ENCODE assay signal across 15 cellular contexts in genomic region chr5:54009357-54009756, GRCh38.
A peak's percentile ranks its signal among the peaks of the same experiment; 100 is the strongest.
DNase-seq lines count a peak whose midpoint lies in the region; TF ChIP-seq lines count a peak whose summit lies in the region.
"Had no signal": no experiment of that assay in that cellular context is flagged by ENCODE, and none has a peak within 500 bp of the region (broad histone marks: within the 10 kb centered on the region; RNA-seq: fewer than 3 reads in every experiment).

No MANE protein-coding gene starts in this region.

- TF ChIP-seq RAD21 in liver (IDR thresholded peaks at IDR 0.05): no peak

- intact Hi-C loops in Caco-2 (cut with micrococcal nuclease; ENCODE audit: unreplicated experiment): no loop called here

- TF ChIP-seq CTCF in Caco-2 (IDR thresholded peaks at IDR 0.05; ENCODE audit: insufficient read depth in 1 of 2, low read depth in 1 of 2, low read length in 1 of 2, severe bottlenecking in 1 of 2, unreplicated experiment in 1 of 2) (no peak), endodermal cell (conservative IDR thresholded peaks at IDR 0.05) (no peak), liver (IDR thresholded peaks at IDR 0.05; ENCODE audit: low read depth, low read length, missing input control) (no peak), Peyer's patch (IDR thresholded peaks at IDR 0.05) (no peak)

- H3K9me3 ChIP-seq in Caco-2 (0 out of 2 replicates have a peak, but pooled peaks cover 8% of the 10 kb centered on the region), HUES6 (ENCODE audit: control insufficient read depth, insufficient read depth, low read depth, low read length) (peaks cover 13% of the 10 kb centered on the region), endodermal cell (ENCODE audit: control insufficient read depth, low read length) (peaks cover 16% of the 10 kb centered on the region), liver (ENCODE audit: control insufficient read depth in 4 of 4, low read length in 3 of 4) (peaks cover 0 to 7% (median 2%) of the 10 kb centered on the region in 4 donors), Peyer's patch (no peaks in the 10 kb centered on the region)
- H3K9me3 ChIP-seq: SJSA1 had no signal

- WGBS in endodermal cell (ENCODE audit: insufficient coverage in 1 of 2, insufficient read length in 1 of 2), 2 experiments: 0% methylated on average over 1 of the region's 1 CpG
- 31% methylated on average over 1 of the region's 1 CpG for WGBS in liver

- peak overlapping the region; percentile 62 for H3K9ac ChIP-seq in HUES6 (ENCODE audit: low read length)
- no peak overlapping the region for H3K9ac ChIP-seq in endodermal cell (ENCODE audit: extremely low read depth, low read length, poor library complexity, severe bottlenecking)
- peak overlapping the region in 1 of 2 donors; percentile 32 for H3K9ac ChIP-seq in liver (ENCODE audit: low read depth in 1 of 2, low read length in 2 of 2)
- H3K9ac ChIP-seq: KMS-11 had no signal

- H3K27me3 ChIP-seq in Caco-2 (replicated peaks; ENCODE audit: control insufficient read depth, insufficient read depth, low read length): no peaks in the 10 kb centered on the region
- no peaks in the 10 kb centered on the region for H3K27me3 ChIP-seq in HUES6 (ENCODE audit: control insufficient read depth, insufficient read depth, low read length)
- H3K27me3 ChIP-seq in endodermal cell (ENCODE audit: control insufficient read depth, insufficient read depth, low read length, poor library complexity, severe bottlenecking): no peaks in the 10 kb centered on the region
- no peaks in the 10 kb centered on the region for H3K27me3 ChIP-seq in liver (ENCODE audit: control insufficient read depth in 4 of 4, insufficient read depth in 4 of 4, low read length in 3 of 4)
- H3K27me3 ChIP-seq in Peyer's patch: no peaks in the 10 kb centered on the region
- H3K27me3 ChIP-seq: SJSA1 had no signal

- POLR2A ChIA-PET in Caco-2 (lab: Charles Lee): no interaction called here

- peaks cover 20% of the 10 kb centered on the region for H3K36me3 Mint-ChIP-seq in Caco-2 (ENCODE audit: insufficient read depth, unreplicated experiment)
- H3K36me3 Mint-ChIP-seq in endodermal cell (ENCODE audit: low read depth): peaks cover 18% of the 10 kb centered on the region

- TF ChIP-seq POLR2A in Peyer's patch (IDR thresholded peaks at IDR 0.05): no peak

- no peak overlapping the region for H3K4me3 ChIP-seq in Caco-2 (ENCODE audit: low read depth, low read length)
- H3K4me3 ChIP-seq in HUES6 (ENCODE audit: low read depth, low read length): no peak overlapping the region
- H3K4me3 ChIP-seq in endodermal cell (ENCODE audit: low read length): no peak overlapping the region
- no peak overlapping the region for H3K4me3 ChIP-seq in liver (ENCODE audit: low read depth in 1 of 3, low read length in 3 of 3)
- H3K4me3 ChIP-seq in Peyer's patch: no peak overlapping the region
- H3K4me3 ChIP-seq: PC-9, SJSA1 had no signal

- H3K4me3 Mint-ChIP-seq in Caco-2 (ENCODE audit: unreplicated experiment): no peak overlapping the region
- peak overlapping the region; percentile 18 for H3K4me3 Mint-ChIP-seq in endodermal cell

- peaks cover 24% of the 10 kb centered on the region for H3K4me1 Mint-ChIP-seq in Caco-2 (ENCODE audit: low read depth, unreplicated experiment)
- peaks cover 25% of the 10 kb centered on the region for H3K4me1 Mint-ChIP-seq in endodermal cell

- H3K9me3 Mint-ChIP-seq in Caco-2 (ENCODE audit: unreplicated experiment): peaks cover 9% of the 10 kb centered on the region
- H3K9me3 Mint-ChIP-seq in endodermal cell: peaks cover 19% of the 10 kb centered on the region

- H3K27ac Mint-ChIP-seq in Caco-2 (ENCODE audit: unreplicated experiment) (peak overlapping the region; percentile 79), endodermal cell (peak overlapping the region; percentile 91)

- DNase-seq in Caco-2: no peak
- no peak for DNase-seq in endodermal cell
- DNase-seq in NCI-H1417 treated with DMSO at 0.1 percent for 48 hours (lab: John Stamatoyannopoulos, UW): no peak
- no peak for DNase-seq in Peyer's patch
- no peak for DNase-seq in 8988T
- no peak for DNase-seq in foreskin melanocyte
- DNase-seq: NCI-H2081 treated with DMSO at 0.1 percent for 48 hours, NCI-H510A, NCI-H774, PC-9 had no signal

- H3K36me3 ChIP-seq in Caco-2 (ENCODE audit: control insufficient read depth, insufficient read depth, low read length) (no peaks in the 10 kb centered on the region), HUES6 (ENCODE audit: control insufficient read depth, insufficient read depth, low read length) (no peaks in the 10 kb centered on the region), endodermal cell (ENCODE audit: control insufficient read depth, insufficient read depth, low read length) (no peaks in the 10 kb centered on the region), liver (ENCODE audit: control insufficient read depth in 4 of 4, insufficient read depth in 3 of 4, low read depth in 1 of 4, low read length in 3 of 4) (no peaks in the 10 kb centered on the region), Peyer's patch (no peaks in the 10 kb centered on the region)
- H3K36me3 ChIP-seq: SJSA1 had no signal

- H3K27ac ChIP-seq in HUES6 (ENCODE audit: low read depth, low read length): peak overlapping the region; percentile 91
- peak overlapping the region; percentile 21 for H3K27ac ChIP-seq in endodermal cell (ENCODE audit: low read depth, low read length)
- peak overlapping the region; percentile 67 to 78 for H3K27ac ChIP-seq in liver (ENCODE audit: low read depth in 1 of 2, low read length in 2 of 2)
- H3K27ac ChIP-seq in Peyer's patch: no peak overlapping the region
- H3K27ac ChIP-seq: C4-2B, KMS-11, PC-9, SJSA1 had no signal

- CTCF ChIA-PET in Caco-2 (lab: Charles Lee): no interaction called here

- H3K4me1 ChIP-seq in Caco-2 (peaks cover 23% of the 10 kb centered on the region), HUES6 (ENCODE audit: control insufficient read depth, insufficient read depth, low read length) (peaks cover 31% of the 10 kb centered on the region), endodermal cell (ENCODE audit: control insufficient read depth, insufficient read depth, low read length) (peaks cover 17% of the 10 kb centered on the region), liver (ENCODE audit: control insufficient read depth in 4 of 4, insufficient read depth in 4 of 4, low read length in 3 of 4) (peaks cover 5 to 29% (median 26%) of the 10 kb centered on the region in 4 donors), Peyer's patch (no peaks in the 10 kb centered on the region)

- H3K27me3 Mint-ChIP-seq in Caco-2 (ENCODE audit: insufficient read depth, unreplicated experiment) (no peaks in the 10 kb centered on the region), endodermal cell (ENCODE audit: insufficient read depth) (no peaks in the 10 kb centered on the region)

- BruUV-seq in Caco-2 (replicated peaks; lab: Mats Ljungman, UMichigan): no TSS peak

TF ChIP-seq in liver, 16 proteins besides CTCF, POLR2A, EP300 and RAD21 (continues in another document):
- no peak for TF ChIP-seq ZBTB33 (IDR thresholded peaks at IDR 0.05)
- no peak for TF ChIP-seq GABPA (IDR thresholded peaks at IDR 0.05 in 1 of 2, conservative IDR thresholded peaks at IDR 0.05 in 1 of 2)
- TF ChIP-seq YY1 (IDR thresholded peaks at IDR 0.05): peak; percentile 59
- no peak for TF ChIP-seq MAX (IDR thresholded peaks at IDR 0.05)
- no peak for TF ChIP-seq JUND (IDR thresholded peaks at IDR 0.05)
- TF ChIP-seq NR2F2 (IDR thresholded peaks at IDR 0.05): no peak
- TF ChIP-seq FOXA2 (IDR thresholded peaks at IDR 0.05): no peak
- peak; percentile 36 for TF ChIP-seq SP1 (IDR thresholded peaks at IDR 0.05)
- peak in 1 of 2 donors; percentile 65 for TF ChIP-seq RXRA (IDR thresholded peaks at IDR 0.05)
- TF ChIP-seq REST (IDR thresholded peaks at IDR 0.05): no peak
- peak; percentile 38 to 69 for TF ChIP-seq HNF4A (conservative IDR thresholded peaks at IDR 0.05)

Comparison
In these comparisons a context has a peak if more than half of its experiments do, and no peak if none do; other contexts are left out.
1. H3K27ac ChIP-seq: peak in HUES6 (single experiment), endodermal cell (single experiment) and liver (2 of 2); none in Peyer's patch (0 of 4).